In the genomic region with DNA sequence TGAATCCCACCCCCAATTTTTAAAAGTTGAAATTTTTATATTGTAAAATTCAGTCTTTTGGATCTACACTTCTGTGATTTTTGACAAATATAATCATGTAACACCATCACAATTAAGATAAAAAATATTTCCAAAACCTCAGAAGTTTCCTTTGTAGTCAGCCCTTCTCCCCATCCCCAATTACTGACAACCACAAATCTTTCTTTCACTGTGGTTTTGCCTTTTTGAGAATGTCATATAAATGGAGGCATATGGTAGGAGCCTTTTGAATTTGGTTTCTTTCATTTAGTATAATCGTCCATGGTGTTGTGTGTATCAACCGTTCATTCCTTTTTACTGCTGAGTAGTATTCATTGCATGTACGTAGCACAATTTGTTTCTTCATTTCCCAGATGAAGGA, we compare ENCODE assay signal across 35 cellular contexts. TPM values are rescaled to one million over a fixed set of nuclear protein-coding genes. Genes with fewer than 3 reads are reported as not detected.
"Had no signal": no experiment of that assay in that cellular context is flagged by ENCODE, and none has a peak within 500 bp of the region (broad histone marks: within the 10 kb centered on the region; RNA-seq: fewer than 3 reads in every experiment).

No MANE protein-coding gene starts in this region.

- H3K4me1 ChIP-seq: ascending aorta had no signal

- FAIRE-seq: bronchial epithelial cell, TTC549 had no signal

- H3K4me3 ChIP-seq: ascending aorta, cardiac muscle cell had no signal

- H3K27ac ChIP-seq: ascending aorta, cardiac muscle cell, VCaP had no signal

- H3K4me3 Mint-ChIP-seq: activated B cell treated with CpG ODN at 0.5 μM for 24 hours; activated CD4-positive, alpha-beta memory T cell treated with anti-CD3 and anti-CD28 coated beads for 36 hours; activated CD4-positive, alpha-beta T cell treated with anti-CD3 and anti-CD28 coated beads, Interleukin-2, amount 10 ng/mL, durations not matched to agents 24 days and 14 days; activated CD8-positive, alpha-beta T cell treated with anti-CD3 and anti-CD28 coated beads for 36 hours; activated naive CD4-positive, alpha-beta T cell treated with anti-CD3 and anti-CD28 coated beads, Interleukin-2, amount 10 ng/mL, durations not matched to agents 7 days and 5 days; activated naive CD4-positive, alpha-beta T cell treated with anti-CD3 and anti-CD28 coated beads, Interleukin-2, amount 50 U/mL, for 24 hours; activated naive CD8-positive, alpha-beta T cell; activated T-cell treated with anti-CD3 and anti-CD28 coated beads, Interleukin-2, amount 50 U/mL, for 4 hours; activated T-cell treated with anti-CD3 and anti-CD28 coated beads, Interleukin-2, amount 50 U/mL, for 72 hours; activated T-helper 1 cell treated with anti-CD3 and anti-CD28 coated beads, Interleukin-12 subunit alpha, Interleukin-12 subunit beta, Interleukin-2, Interleukin-4 antibody, amounts not matched to agents 30 ng/mL and 10 ng/mL and 1 ng/mL, durations not matched to agents 14 hours and 24 hours and 36 hours; activated T-helper 17 cell treated with anti-CD3 and anti-CD28 coated beads, Interleukin-2, amount 50 U/mL, for 72 hours; brain; central memory CD8-positive, alpha-beta T cell; T-helper 1 cell treated with Interleukin-12 subunit alpha and Interleukin-12 subunit beta and Interleukin-4 antibody, amounts not matched to agents 30 μg/mL and 1 μg/mL, for 36 hours; T-helper 2 cell treated with Interferon-gamma antibody and Interleukin-4, amounts not matched to agents 5 μg/mL and 100 μg/mL, for 36 hours had no signal

- H3K36me3 ChIP-seq: ascending aorta, cardiac muscle cell had no signal

- DNase-seq: activated B cell treated with CpG ODN at 0.5 μM for 24 hours; activated CD4-positive, alpha-beta memory T cell treated with anti-CD3 and anti-CD28 coated beads for 36 hours; activated CD4-positive, alpha-beta T cell treated with anti-CD3 and anti-CD28 coated beads for 4 hours; activated CD4-positive, alpha-beta T cell treated with anti-CD3 and anti-CD28 coated beads, Interleukin-2, amount 10 ng/mL, durations not matched to agents 24 days and 14 days; activated CD4-positive, alpha-beta T cell treated with anti-CD3 and anti-CD28 coated beads, Interleukin-2, amount 50 U/mL, for 1 hour; activated CD4-positive, alpha-beta T cell treated with anti-CD3 and anti-CD28 coated beads, Interleukin-2, amount 50 U/mL, for 4 hours; activated CD4-positive, CD25-positive, alpha-beta regulatory T cell treated with anti-CD3 and anti-CD28 coated beads, Interleukin-2, amount 50 U/mL, for 72 hours; activated CD8-positive, alpha-beta memory T cell treated with anti-CD3 and anti-CD28 coated beads, Interleukin-2, amount 50 U/mL, for 4 hours; activated CD8-positive, alpha-beta T cell treated with anti-CD3 and anti-CD28 coated beads for 36 hours; activated gamma-delta T cell; activated naive CD4-positive, alpha-beta T cell treated with anti-CD3 and anti-CD28 coated beads, Interleukin-2, amount 10 ng/mL, durations not matched to agents 7 days and 5 days; activated naive CD4-positive, alpha-beta T cell treated with Interleukin-2 at 50 U/mL for 16 hours; activated T-cell treated with anti-CD3 and anti-CD28 coated beads for 4 hours; activated T-cell treated with anti-CD3 and anti-CD28 coated beads, Interleukin-2, amount 50 U/mL, for 1 hour; activated T-cell treated with anti-CD3 and anti-CD28 coated beads, Interleukin-2, amount 50 U/mL, for 4 hours; activated T-cell treated with anti-CD3 and anti-CD28 coated beads, Interleukin-2, amount 50 U/mL, for 72 hours; amygdala; anterior cingulate cortex; caudate nucleus; cerebellar nuclear complex; T-helper 1 cell; T-helper 9 cell had no signal

- H3K9me3 Mint-ChIP-seq: activated B cell treated with CpG ODN at 0.5 μM for 24 hours; activated CD4-positive, alpha-beta memory T cell treated with anti-CD3 and anti-CD28 coated beads for 36 hours; activated CD4-positive, alpha-beta T cell treated with anti-CD3 and anti-CD28 coated beads, Interleukin-2, amount 10 ng/mL, durations not matched to agents 24 days and 14 days; activated CD8-positive, alpha-beta T cell treated with anti-CD3 and anti-CD28 coated beads for 36 hours; activated naive CD4-positive, alpha-beta T cell treated with anti-CD3 and anti-CD28 coated beads, Interleukin-2, amount 10 ng/mL, durations not matched to agents 7 days and 5 days; activated naive CD4-positive, alpha-beta T cell treated with anti-CD3 and anti-CD28 coated beads, Interleukin-2, amount 50 U/mL, for 24 hours; activated T-cell treated with anti-CD3 and anti-CD28 coated beads, Interleukin-2, amount 50 U/mL, for 4 hours; activated T-cell treated with anti-CD3 and anti-CD28 coated beads, Interleukin-2, amount 50 U/mL, for 72 hours; activated T-helper 1 cell treated with anti-CD3 and anti-CD28 coated beads, Interleukin-12 subunit alpha, Interleukin-12 subunit beta, Interleukin-2, Interleukin-4 antibody, amounts not matched to agents 30 ng/mL and 10 ng/mL and 1 ng/mL, durations not matched to agents 14 hours and 24 hours and 36 hours; activated T-helper 17 cell treated with anti-CD3 and anti-CD28 coated beads, Interleukin-2, amount 50 U/mL, for 72 hours; central memory CD8-positive, alpha-beta T cell; T-helper 1 cell treated with Interleukin-12 subunit alpha and Interleukin-12 subunit beta and Interleukin-4 antibody, amounts not matched to agents 30 μg/mL and 1 μg/mL, for 36 hours; T-helper 2 cell treated with Interferon-gamma antibody and Interleukin-4, amounts not matched to agents 5 μg/mL and 100 μg/mL, for 36 hours had no signal

- H3K27ac Mint-ChIP-seq: activated B cell treated with CpG ODN at 0.5 μM for 24 hours; activated CD4-positive, alpha-beta memory T cell treated with anti-CD3 and anti-CD28 coated beads for 36 hours; activated CD4-positive, alpha-beta T cell treated with anti-CD3 and anti-CD28 coated beads, Interleukin-2, amount 10 ng/mL, durations not matched to agents 24 days and 14 days; activated CD8-positive, alpha-beta T cell treated with anti-CD3 and anti-CD28 coated beads for 36 hours; activated naive CD4-positive, alpha-beta T cell treated with anti-CD3 and anti-CD28 coated beads, Interleukin-2, amount 10 ng/mL, durations not matched to agents 7 days and 5 days; activated naive CD4-positive, alpha-beta T cell treated with anti-CD3 and anti-CD28 coated beads, Interleukin-2, amount 50 U/mL, for 24 hours; activated naive CD8-positive, alpha-beta T cell; activated T-cell treated with anti-CD3 and anti-CD28 coated beads, Interleukin-2, amount 50 U/mL, for 72 hours; activated T-helper 1 cell treated with anti-CD3 and anti-CD28 coated beads, Interleukin-12 subunit alpha, Interleukin-12 subunit beta, Interleukin-2, Interleukin-4 antibody, amounts not matched to agents 30 ng/mL and 10 ng/mL and 1 ng/mL, durations not matched to agents 14 hours and 24 hours and 36 hours; activated T-helper 17 cell treated with anti-CD3 and anti-CD28 coated beads, Interleukin-2, amount 50 U/mL, for 72 hours; brain; T-helper 1 cell treated with Interleukin-12 subunit alpha and Interleukin-12 subunit beta and Interleukin-4 antibody, amounts not matched to agents 30 μg/mL and 1 μg/mL, for 36 hours; T-helper 2 cell treated with Interferon-gamma antibody and Interleukin-4, amounts not matched to agents 5 μg/mL and 100 μg/mL, for 36 hours had no signal

- H3K9me3 ChIP-seq: ascending aorta had no signal

- ATAC-seq: activated CD8-positive, alpha-beta T cell treated with anti-CD3 and anti-CD28 coated beads for 36 hours; activated T-cell treated with anti-CD3 and anti-CD28 coated beads, Interleukin-2, amount 50 U/mL, for 4 hours; activated T-cell treated with anti-CD3 and anti-CD28 coated beads, Interleukin-2, amount 50 U/mL, for 72 hours; activated T-helper 17 cell treated with anti-CD3 and anti-CD28 coated beads, Interleukin-2, amount 50 U/mL, for 72 hours had no signal

- H3K4me1 Mint-ChIP-seq: activated B cell treated with CpG ODN at 0.5 μM for 24 hours; activated naive CD4-positive, alpha-beta T cell treated with anti-CD3 and anti-CD28 coated beads, Interleukin-2, amount 10 ng/mL, durations not matched to agents 7 days and 5 days; activated naive CD4-positive, alpha-beta T cell treated with anti-CD3 and anti-CD28 coated beads, Interleukin-2, amount 50 U/mL, for 24 hours had no signal

- H3K27me3 Mint-ChIP-seq: activated B cell treated with CpG ODN at 0.5 μM for 24 hours; activated CD4-positive, alpha-beta memory T cell treated with anti-CD3 and anti-CD28 coated beads for 36 hours; activated naive CD4-positive, alpha-beta T cell treated with anti-CD3 and anti-CD28 coated beads, Interleukin-2, amount 50 U/mL, for 24 hours; activated naive CD8-positive, alpha-beta T cell; activated T-helper 17 cell treated with anti-CD3 and anti-CD28 coated beads, Interleukin-2, amount 50 U/mL, for 72 hours; central memory CD8-positive, alpha-beta T cell had no signal

- H3K27me3 ChIP-seq: ascending aorta, cardiac muscle cell had no signal

RNA-seq across cellular contexts. Expression of a gene that starts 7.9 kb away (rescaled TPM):
- total RNA-seq: activated CD8-positive, alpha-beta T cell treated with anti-CD3 and anti-CD28 coated beads for 36 hours; activated T-helper 1 cell treated with anti-CD3 and anti-CD28 coated beads, Interleukin-12 subunit alpha, Interleukin-12 subunit beta, Interleukin-2, Interleukin-4 antibody, amounts not matched to agents 30 ng/mL and 10 ng/mL and 1 ng/mL, durations not matched to agents 14 hours and 24 hours and 36 hours had no signal
